ENCODE assay signal across 1 cellular context in genomic region chr13:29926077-29926476, GRCh38.
TF ChIP-seq lines count a peak whose summit lies in the region.

No MANE protein-coding gene starts in this region.

TF ChIP-seq in A549, 52 proteins besides CTCF, POLR2A, EP300 and RAD21 (continued from another document):
- TF ChIP-seq PBX3 (IDR thresholded peaks at IDR 0.05) (no peak), HES2 (IDR thresholded peaks at IDR 0.05) (no peak), BCL3 (IDR thresholded peaks at IDR 0.05) (no peak)
TF ChIP-seq in A549: peak in this region for 0.
